ENCODE assay signal across 15 cellular contexts in genomic region chr11:128669491-128669890, GRCh38. TPM values are rescaled to one million over a fixed set of nuclear protein-coding genes. Genes with fewer than 3 reads are reported as not detected.
A peak's percentile ranks its signal among the peaks of the same experiment; 100 is the strongest.
DNase-seq lines count a peak whose midpoint lies in the region; TF ChIP-seq lines count a peak whose summit lies in the region.
"Had no signal": no experiment of that assay in that cellular context is flagged by ENCODE, and none has a peak within 500 bp of the region (broad histone marks: within the 10 kb centered on the region; RNA-seq: fewer than 3 reads in every experiment).

No MANE protein-coding gene starts in this region.

- H3K9ac ChIP-seq in Loucy (ENCODE audit: low read depth, low read length, poor library complexity, severe bottlenecking) = no peak overlapping the region

- no peaks in the 10 kb centered on the region for H3K9me3 ChIP-seq in Loucy (ENCODE audit: insufficient read depth, low read depth, low read length)
- H3K9me3 ChIP-seq: left ventricle myocardium inferior had no signal

- H3K79me2 ChIP-seq in Loucy (ENCODE audit: insufficient read depth, low read length) = no peaks in the 10 kb centered on the region

- H3K9me3 Mint-ChIP-seq in chondrocyte (ENCODE audit: low read depth) = no peaks in the 10 kb centered on the region
- H3K9me3 Mint-ChIP-seq: dendritic cell treated with granulocyte-macrophage colony-stimulating factor and Interleukin-4, amounts not matched to agents 40 ng/mL and 50 ng/mL, for 4 days had no signal

- no peaks in the 10 kb centered on the region for H3K27me3 Mint-ChIP-seq in chondrocyte (ENCODE audit: low read depth)

- no peaks in the 10 kb centered on the region for H3K9me2 ChIP-seq in Loucy (replicated peaks; ENCODE audit: low read depth, low read length)

- DNase-seq in GM03348 (ENCODE audit: low spot score) = peak; percentile 61
- DNase-seq in astrocyte of the spinal cord (ENCODE audit: low read depth, low spot score) = peak; percentile 30
- DNase-seq in renal cortical epithelial cell (ENCODE audit: low read depth) = peak; percentile 54
- DNase-seq in SHP77 (lab: John Stamatoyannopoulos, UW) = no peak
- DNase-seq in NCI-H1436 treated with DMSO at 0.1 percent for 48 hours (lab: John Stamatoyannopoulos, UW) = no peak
- no peak for DNase-seq in chondrocyte (ENCODE audit: low spot score)
- DNase-seq: activated CD4-positive, alpha-beta T cell treated with anti-CD3 and anti-CD28 coated beads, Interleukin-2, amount 50 U/mL, for 4 hours; left ventricle myocardium inferior; NCI-H1048; NCI-H2171; T-helper 9 cell had no signal

- H3K4me3 ChIP-seq in Loucy (ENCODE audit: low read length, poor library complexity, severe bottlenecking) = no peak overlapping the region
- no peak overlapping the region for H3K4me3 ChIP-seq in astrocyte of the spinal cord (ENCODE audit: low read depth, low read length)
- H3K4me3 ChIP-seq: left ventricle myocardium inferior, smooth muscle cell had no signal

- H3F3A ChIP-seq in Loucy (ENCODE audit: low read depth) = no peaks in the 10 kb centered on the region

- H3K4me1 Mint-ChIP-seq in chondrocyte (ENCODE audit: low read depth) = peaks cover 16% of the 10 kb centered on the region

- H3K27me3 ChIP-seq in Loucy (ENCODE audit: insufficient read depth, low read length, poor library complexity, severe bottlenecking) = no peaks in the 10 kb centered on the region

- TF ChIP-seq CTCF in Loucy (conservative IDR thresholded peaks at IDR 0.05; ENCODE audit: low read length) (no peak), astrocyte of the spinal cord (IDR thresholded peaks at IDR 0.05; ENCODE audit: low read depth, low read length) (no peak), chondrocyte (IDR thresholded peaks at IDR 0.05) (no peak)

- H3K36me3 Mint-ChIP-seq in chondrocyte (ENCODE audit: low read depth) = no peaks in the 10 kb centered on the region

- no peak overlapping the region for H3K27ac Mint-ChIP-seq in chondrocyte (ENCODE audit: unreplicated experiment)
- H3K27ac Mint-ChIP-seq: dendritic cell treated with granulocyte-macrophage colony-stimulating factor and Interleukin-4, amounts not matched to agents 40 ng/mL and 50 ng/mL, for 4 days had no signal

- in situ Hi-C loops in astrocyte of the spinal cord (cut with HindIII; ENCODE audit: low sequenced_read_pairs) = no loop called here

- H3K4me1 ChIP-seq in Loucy (ENCODE audit: insufficient read depth, low read length, poor library complexity, severe bottlenecking) = peaks cover 62% of the 10 kb centered on the region
- H3K4me1 ChIP-seq: left ventricle myocardium inferior had no signal

- H4K20me1 ChIP-seq in Loucy (ENCODE audit: insufficient read depth, low read length, poor library complexity, severe bottlenecking) = no peaks in the 10 kb centered on the region

- 0 out of 2 replicates have a peak overlapping the region, but pooled peaks have one; percentile 4 for H2AFZ ChIP-seq in Loucy (ENCODE audit: low read length)

- H3K36me3 ChIP-seq in Loucy (ENCODE audit: insufficient read depth, low read length) = no peaks in the 10 kb centered on the region
- H3K36me3 ChIP-seq: left ventricle myocardium inferior had no signal

- H3K4me2 ChIP-seq in Loucy (ENCODE audit: low read depth, low read length, poor library complexity, severe bottlenecking) = peak overlapping the region; percentile 2
- H3K4me2 ChIP-seq: smooth muscle cell had no signal

- no peak overlapping the region for H3K4me3 Mint-ChIP-seq in chondrocyte (ENCODE audit: unreplicated experiment)
- H3K4me3 Mint-ChIP-seq: dendritic cell treated with granulocyte-macrophage colony-stimulating factor and Interleukin-4, amounts not matched to agents 40 ng/mL and 50 ng/mL, for 4 days had no signal

RNA-seq across cellular contexts. Expression of gene FLI1, which starts 24.4 kb away (rescaled TPM):
- total RNA-seq in renal cortical epithelial cell (0.10 and 0.35 TPM in 2 replicates), chondrocyte (9.4 to 22.0 TPM (median 9.9 TPM) in 3 replicates)
- total RNA-seq: HT-29 had no signal

Comparison
In these comparisons a context has a peak if more than half of its experiments do, and no peak if none do; other contexts are left out.
1. DNase-seq: peak in GM03348 (single experiment), astrocyte of the spinal cord (single experiment) and renal cortical epithelial cell (single experiment); none in SHP77 (0 of 2), NCI-H1436 treated with DMSO at 0.1 percent for 48 hours (single experiment) and chondrocyte (single experiment).